ENCODE assay signal across 8 cellular contexts in genomic region chr2:216535454-216535995, GRCh38. TPM values are rescaled to one million over a fixed set of nuclear protein-coding genes. Genes with fewer than 3 reads are reported as not detected.
DNase-seq lines count a peak whose midpoint lies in the region; ATAC-seq and TF ChIP-seq lines count a peak whose summit lies in the region.

No MANE protein-coding gene starts in this region.

- H3K4me1 ChIP-seq in vagina: peaks cover 44% of the 10 kb centered on the region

- CTCF ChIA-PET in activated CD8-positive, alpha-beta T cell treated with anti-CD3 and anti-CD28 coated beads for 36 hours (lab: Charles Lee): no interaction called here
- CTCF ChIA-PET in activated CD8-positive, alpha-beta T cell treated with anti-CD3 and anti-CD28 coated beads, Interleukin-2, amount 10 ng/mL, durations not matched to agents 7 days and 5 days (lab: Charles Lee): interaction anchor here (1.8 kb wide), 1 partner anchor 18 kb away, joined by 4 read pairs; no protein-coding TSS in a partner anchor

- POLR2A ChIA-PET in activated CD8-positive, alpha-beta T cell treated with anti-CD3 and anti-CD28 coated beads for 36 hours (lab: Charles Lee): no interaction called here
- POLR2A ChIA-PET in activated CD8-positive, alpha-beta T cell treated with anti-CD3 and anti-CD28 coated beads, Interleukin-2, amount 10 ng/mL, durations not matched to agents 7 days and 5 days (lab: Charles Lee): no interaction called here

- H3K27ac Mint-ChIP-seq in activated CD8-positive, alpha-beta T cell treated with anti-CD3 and anti-CD28 coated beads for 36 hours: no peak overlapping the region
- H3K27ac Mint-ChIP-seq in activated CD8-positive, alpha-beta T cell treated with anti-CD3 and anti-CD28 coated beads, Interleukin-2, amount 10 ng/mL, durations not matched to agents 7 days and 5 days: no peak overlapping the region

- H3K4me3 ChIP-seq in dorsolateral prefrontal cortex: no peak overlapping the region
- no peak overlapping the region for H3K4me3 ChIP-seq in vagina

- no peaks in the 10 kb centered on the region for H3K9me3 Mint-ChIP-seq in activated CD8-positive, alpha-beta T cell treated with anti-CD3 and anti-CD28 coated beads for 36 hours
- no peaks in the 10 kb centered on the region for H3K9me3 Mint-ChIP-seq in activated CD8-positive, alpha-beta T cell treated with anti-CD3 and anti-CD28 coated beads, Interleukin-2, amount 10 ng/mL, durations not matched to agents 7 days and 5 days (ENCODE audit: insufficient read depth)

- H3K9me3 ChIP-seq in vagina: no peaks in the 10 kb centered on the region

- DNase-seq in activated CD8-positive, alpha-beta T cell treated with anti-CD3 and anti-CD28 coated beads for 36 hours: peak; percentile 4
- DNase-seq in activated CD8-positive, alpha-beta T cell treated with anti-CD3 and anti-CD28 coated beads, Interleukin-2, amount 10 ng/mL, durations not matched to agents 7 days and 5 days: no peak
- DNase-seq in dorsolateral prefrontal cortex: peak in 1 of 10 donors; percentile 35
- DNase-seq in lung microvascular endothelial cell (ENCODE audit: low read depth in 2 of 2): peak; percentile 84 to 96
- peak in 1 of 2 donors; percentile 98 for DNase-seq in vagina (ENCODE audit: extremely low spot score in 2 of 2)
- no peak for DNase-seq in midbrain (lab: John Stamatoyannopoulos, UW)
- DNase-seq in NCI-H1930 (lab: John Stamatoyannopoulos, UW): no peak
- DNase-seq in activated CD4-positive, alpha-beta T cell treated with anti-CD3 and anti-CD28 coated beads, Interleukin-2, amount 50 U/mL, for 4 hours: no peak

- no peak for TF ChIP-seq POLR2A in vagina (IDR thresholded peaks at IDR 0.05)

- H3K27me3 ChIP-seq in dorsolateral prefrontal cortex: no peaks in the 10 kb centered on the region
- no peaks in the 10 kb centered on the region for H3K27me3 ChIP-seq in vagina

- H3K27ac ChIP-seq in dorsolateral prefrontal cortex: peak overlapping the region in 30 of 59 donors; percentile 3 to 75 (median 46)
- H3K27ac ChIP-seq in vagina: peak overlapping the region; percentile 83

- intact Hi-C loops in activated CD8-positive, alpha-beta T cell treated with anti-CD3 and anti-CD28 coated beads for 36 hours (cut with micrococcal nuclease): no loop called here
- intact Hi-C loops in dorsolateral prefrontal cortex (cut with DNase I) (no loop called here), vagina (cut with DNase I) (no loop called here)

- H3K4me3 Mint-ChIP-seq in activated CD8-positive, alpha-beta T cell treated with anti-CD3 and anti-CD28 coated beads for 36 hours: no peak overlapping the region
- H3K4me3 Mint-ChIP-seq in activated CD8-positive, alpha-beta T cell treated with anti-CD3 and anti-CD28 coated beads, Interleukin-2, amount 10 ng/mL, durations not matched to agents 7 days and 5 days: no peak overlapping the region

- no peaks in the 10 kb centered on the region for H3K4me1 Mint-ChIP-seq in activated CD8-positive, alpha-beta T cell treated with anti-CD3 and anti-CD28 coated beads for 36 hours (ENCODE audit: low read depth)
- peaks cover 9% of the 10 kb centered on the region for H3K4me1 Mint-ChIP-seq in activated CD8-positive, alpha-beta T cell treated with anti-CD3 and anti-CD28 coated beads, Interleukin-2, amount 10 ng/mL, durations not matched to agents 7 days and 5 days (ENCODE audit: low read depth)

- peaks cover 2% of the 10 kb centered on the region for H3K27me3 Mint-ChIP-seq in activated CD8-positive, alpha-beta T cell treated with anti-CD3 and anti-CD28 coated beads for 36 hours
- H3K27me3 Mint-ChIP-seq in activated CD8-positive, alpha-beta T cell treated with anti-CD3 and anti-CD28 coated beads, Interleukin-2, amount 10 ng/mL, durations not matched to agents 7 days and 5 days (ENCODE audit: low read depth): no peaks in the 10 kb centered on the region

- ATAC-seq in activated CD8-positive, alpha-beta T cell treated with anti-CD3 and anti-CD28 coated beads for 36 hours: no peak
- no peak for ATAC-seq in activated CD8-positive, alpha-beta T cell treated with anti-CD3 and anti-CD28 coated beads, Interleukin-2, amount 10 ng/mL, durations not matched to agents 7 days and 5 days

- no peak for TF ChIP-seq CTCF in activated CD8-positive, alpha-beta T cell treated with anti-CD3 and anti-CD28 coated beads for 36 hours (IDR thresholded peaks at IDR 0.05)
- TF ChIP-seq CTCF in dorsolateral prefrontal cortex (IDR thresholded peaks at IDR 0.05 in 54 of 56, conservative IDR thresholded peaks at IDR 0.05 in 2 of 56; ENCODE audit: low read depth in 1 of 56, partially characterized antibody in 56 of 56): no peak
- no peak for TF ChIP-seq CTCF in vagina (IDR thresholded peaks at IDR 0.05)

- no peaks in the 10 kb centered on the region for H3K36me3 Mint-ChIP-seq in activated CD8-positive, alpha-beta T cell treated with anti-CD3 and anti-CD28 coated beads for 36 hours (ENCODE audit: low read depth)
- no peaks in the 10 kb centered on the region for H3K36me3 Mint-ChIP-seq in activated CD8-positive, alpha-beta T cell treated with anti-CD3 and anti-CD28 coated beads, Interleukin-2, amount 10 ng/mL, durations not matched to agents 7 days and 5 days (ENCODE audit: low read depth)

- H3K36me3 ChIP-seq in vagina: no peaks in the 10 kb centered on the region

RNA-seq across cellular contexts. Expression of gene RPL37A, which starts 36.9 kb away (rescaled TPM):
- 1,000 to 10,000 TPM; 4,110 to 4,316 TPM for total RNA-seq in activated CD8-positive, alpha-beta T cell treated with anti-CD3 and anti-CD28 coated beads for 36 hours
- total RNA-seq in activated CD8-positive, alpha-beta T cell treated with anti-CD3 and anti-CD28 coated beads, Interleukin-2, amount 10 ng/mL, durations not matched to agents 7 days and 5 days: 1,000 to 10,000 TPM; 2,232 to 2,277 TPM
- total RNA-seq in dorsolateral prefrontal cortex (1,000 to 10,000 TPM in 115 of 120 experiments, 100 to 1,000 TPM in 5; 791 to 1,871 (median 1,178) TPM), lung microvascular endothelial cell (2,466 and 3,465 TPM in 2 replicates), vagina (1,089 TPM)

Comparison
In these comparisons a context has a peak if more than half of its experiments do, and no peak if none do; other contexts are left out.
1. DNase-seq: peak in activated CD8-positive, alpha-beta T cell treated with anti-CD3 and anti-CD28 coated beads for 36 hours (single experiment) and lung microvascular endothelial cell (2 of 2); none in activated CD8-positive, alpha-beta T cell treated with anti-CD3 and anti-CD28 coated beads, Interleukin-2, amount 10 ng/mL, durations not matched to agents 7 days and 5 days (single experiment), midbrain (single experiment), NCI-H1930 (0 of 2) and activated CD4-positive, alpha-beta T cell treated with anti-CD3 and anti-CD28 coated beads, Interleukin-2, amount 50 U/mL, for 4 hours (0 of 2).